Comparison of ENCODE assay signal across 9 cellular contexts in the genomic region with DNA sequence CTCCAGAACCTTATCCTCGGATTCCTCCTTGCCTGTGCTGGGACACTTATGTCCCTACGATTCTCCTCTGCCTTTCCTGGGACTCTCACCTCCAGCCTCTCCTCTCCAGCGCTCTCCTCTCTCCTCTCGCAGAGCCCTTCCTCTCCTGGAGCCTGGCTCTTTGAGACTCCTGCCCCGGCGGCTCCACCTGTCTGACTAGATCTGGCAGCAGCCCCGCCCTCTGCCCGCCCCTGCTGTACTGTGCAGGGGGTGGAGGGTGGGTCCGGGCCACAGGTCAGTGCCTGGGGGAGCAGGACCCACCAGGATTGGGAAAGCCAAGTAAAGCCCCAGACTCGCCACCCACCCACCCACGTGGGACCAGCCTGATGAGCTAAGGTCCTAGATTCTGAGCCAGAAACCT. TPM values are rescaled to one million over a fixed set of nuclear protein-coding genes. Genes with fewer than 3 reads are reported as not detected.
DNase-seq lines count a peak whose midpoint lies in the region; ATAC-seq and TF ChIP-seq lines count a peak whose summit lies in the region.
"Had no signal": no experiment of that assay in that cellular context is flagged by ENCODE, and none has a peak within 500 bp of the region (broad histone marks: within the 10 kb centered on the region; RNA-seq: fewer than 3 reads in every experiment).

No MANE protein-coding gene starts in this region.

- H3K4me1 ChIP-seq in foreskin keratinocyte (peaks cover 8% of the 10 kb centered on the region), smooth muscle cell (ENCODE audit: low read depth) (peaks cover 14% of the 10 kb centered on the region), BE2C (no peaks in the 10 kb centered on the region)

- DNase-seq in HL-60 (ENCODE audit: low read depth in 1 of 2, low spot score in 1 of 2) (no peak), foreskin keratinocyte (peak in 1 of 2 donors; percentile 56), smooth muscle cell (lab: John Stamatoyannopoulos, UW; ENCODE audit: unreplicated experiment) (no peak), NCI-H1694 treated with DMSO at 0.1 percent for 48 hours (lab: John Stamatoyannopoulos, UW) (no peak), CD1c-positive myeloid dendritic cell (ENCODE audit: extremely low spot score) (no peak), BE2C (no peak)

- peaks cover 26% of the 10 kb centered on the region for H3K79me2 ChIP-seq in smooth muscle cell (ENCODE audit: low read depth)

- H3K9ac ChIP-seq in smooth muscle cell (ENCODE audit: low read depth): no peak overlapping the region

- ATAC-seq in foreskin keratinocyte (peak; percentile 44), GM19324 (IDR thresholded peaks at IDR 0.05; ENCODE audit: low FRiP score, unreplicated experiment) (no peak)

- peaks cover 14% of the 10 kb centered on the region for H3F3A ChIP-seq in smooth muscle cell (ENCODE audit: low read depth)

- no peaks in the 10 kb centered on the region for H3K9me3 ChIP-seq in smooth muscle cell (replicated peaks; ENCODE audit: low read depth)
- H3K9me3 ChIP-seq in BE2C: no peaks in the 10 kb centered on the region

- H2AFZ ChIP-seq in smooth muscle cell (ENCODE audit: low read depth): no peak overlapping the region

- WGBS in smooth muscle cell (ENCODE audit: low lambda C conversion rate): 48% methylated on average over 9 of the region's 11 CpGs

- H3K36me3 ChIP-seq in smooth muscle cell (ENCODE audit: low read depth): no peaks in the 10 kb centered on the region
- peaks cover 12% of the 10 kb centered on the region for H3K36me3 ChIP-seq in BE2C

- H3K27me3 ChIP-seq in HL-60 (ENCODE audit: insufficient read depth, poor library complexity, severe bottlenecking) (no peaks in the 10 kb centered on the region), foreskin keratinocyte (no peaks in the 10 kb centered on the region), smooth muscle cell (ENCODE audit: low read depth) (no peaks in the 10 kb centered on the region), BE2C (no peaks in the 10 kb centered on the region)

- H3K4me3 ChIP-seq in HL-60 (replicated peaks; ENCODE audit: insufficient read depth, low read length) (peak overlapping the region; percentile 70), smooth muscle cell (peak overlapping the region; percentile 70), BE2C (ENCODE audit: low read depth, low read length) (no peak overlapping the region)

- TF ChIP-seq CTCF in HL-60 (IDR thresholded peaks at IDR 0.05; ENCODE audit: insufficient read depth, low read length) (no peak), VCaP (conservative IDR thresholded peaks at IDR 0.05) (no peak), foreskin keratinocyte (conservative IDR thresholded peaks at IDR 0.05) (no peak), smooth muscle cell (IDR thresholded peaks at IDR 0.05; ENCODE audit: borderline replicate concordance, insufficient read depth, poor library complexity, severe bottlenecking) (no peak), BE2C (IDR thresholded peaks at IDR 0.05; ENCODE audit: low read depth, low read length) (no peak)

- H3K27ac ChIP-seq in HL-60 (replicated peaks) (peak overlapping the region; percentile 6; the same call in 1 of the 2 replicates), VCaP (peak overlapping the region; percentile 91), foreskin keratinocyte (no peak overlapping the region), smooth muscle cell (ENCODE audit: low read depth) (peak overlapping the region; percentile 7)

- peak overlapping the region; percentile 95 for H3K4me2 ChIP-seq in smooth muscle cell

- H4K20me1 ChIP-seq in smooth muscle cell (ENCODE audit: low read depth): peaks cover 25% of the 10 kb centered on the region

RNA-seq across cellular contexts. Expression of gene ELOVL1, which starts 1.6 kb away (rescaled TPM):
- total RNA-seq in foreskin keratinocyte (137 and 140 TPM in 2 replicates), smooth muscle cell (57.0 and 109 TPM in 2 replicates)
- polyA plus RNA-seq in foreskin keratinocyte (190 and 207 TPM in 2 replicates), smooth muscle cell (101 and 104 TPM in 2 replicates)
- 16.2 TPM for polyA plus RNA-seq in BE2C (2012; ENCODE audit: insufficient read depth, insufficient read length, low read depth)

RNA-seq across cellular contexts. Expression of gene CDC20, which starts 7.4 kb away (rescaled TPM):
- 192 and 269 TPM in 2 replicates for total RNA-seq in foreskin keratinocyte
- polyA plus RNA-seq in foreskin keratinocyte: 230 and 312 TPM in 2 replicates
- 7.8 and 17.4 TPM in 2 replicates for total RNA-seq in smooth muscle cell
- 17.2 and 18.7 TPM in 2 replicates for polyA plus RNA-seq in smooth muscle cell
- polyA plus RNA-seq in BE2C (2012; ENCODE audit: insufficient read depth, insufficient read length, low read depth): 16.8 TPM

RNA-seq across cellular contexts. Expression of gene MED8, which starts 23.4 kb away (rescaled TPM):
- total RNA-seq in foreskin keratinocyte (36.7 and 47.2 TPM in 2 replicates), smooth muscle cell (61.4 and 75.2 TPM in 2 replicates)
- polyA plus RNA-seq in foreskin keratinocyte (40.0 and 52.2 TPM in 2 replicates), smooth muscle cell (76.3 and 77.4 TPM in 2 replicates)
- 51.9 TPM for polyA plus RNA-seq in BE2C (2012; ENCODE audit: insufficient read depth, insufficient read length, low read depth)

RNA-seq across cellular contexts. Expression of gene SZT2, which starts 23.5 kb away (rescaled TPM):
- 14.2 and 16.9 TPM in 2 replicates for total RNA-seq in foreskin keratinocyte
- polyA plus RNA-seq in foreskin keratinocyte: 5.0 and 6.2 TPM in 2 replicates
- 12.3 and 20.8 TPM in 2 replicates for total RNA-seq in smooth muscle cell
- 9.0 and 13.6 TPM in 2 replicates for polyA plus RNA-seq in smooth muscle cell
- polyA plus RNA-seq in BE2C (2012; ENCODE audit: insufficient read depth, insufficient read length, low read depth): 13.6 TPM

RNA-seq across cellular contexts. Expression of gene MPL, which starts 28.6 kb away (rescaled TPM):
- total RNA-seq in foreskin keratinocyte (not detected in 2 replicates), smooth muscle cell (not detected in 2 replicates)
- polyA plus RNA-seq in foreskin keratinocyte (not detected in 2 replicates), smooth muscle cell (not detected in 2 replicates)
- polyA plus RNA-seq in BE2C (2012; ENCODE audit: insufficient read depth, insufficient read length, low read depth): not detected
- total RNA-seq: T-helper 2 cell treated with Interferon-gamma antibody and Interleukin-4, amounts not matched to agents 100 ng/mL and 5 ng/mL, for 36 hours had no signal

Comparison
In these comparisons a context has a peak if more than half of its experiments do, and no peak if none do; other contexts are left out.
1. RNA of gene CDC20, which starts 7.4 kb away (total RNA-seq): 192 to 269 TPM in foreskin keratinocyte; 7.8 to 17.4 TPM in smooth muscle cell; every median in the first group is over 10 times any median in the second.